8 cellular contexts compared by ENCODE assay signal in the genomic region with DNA sequence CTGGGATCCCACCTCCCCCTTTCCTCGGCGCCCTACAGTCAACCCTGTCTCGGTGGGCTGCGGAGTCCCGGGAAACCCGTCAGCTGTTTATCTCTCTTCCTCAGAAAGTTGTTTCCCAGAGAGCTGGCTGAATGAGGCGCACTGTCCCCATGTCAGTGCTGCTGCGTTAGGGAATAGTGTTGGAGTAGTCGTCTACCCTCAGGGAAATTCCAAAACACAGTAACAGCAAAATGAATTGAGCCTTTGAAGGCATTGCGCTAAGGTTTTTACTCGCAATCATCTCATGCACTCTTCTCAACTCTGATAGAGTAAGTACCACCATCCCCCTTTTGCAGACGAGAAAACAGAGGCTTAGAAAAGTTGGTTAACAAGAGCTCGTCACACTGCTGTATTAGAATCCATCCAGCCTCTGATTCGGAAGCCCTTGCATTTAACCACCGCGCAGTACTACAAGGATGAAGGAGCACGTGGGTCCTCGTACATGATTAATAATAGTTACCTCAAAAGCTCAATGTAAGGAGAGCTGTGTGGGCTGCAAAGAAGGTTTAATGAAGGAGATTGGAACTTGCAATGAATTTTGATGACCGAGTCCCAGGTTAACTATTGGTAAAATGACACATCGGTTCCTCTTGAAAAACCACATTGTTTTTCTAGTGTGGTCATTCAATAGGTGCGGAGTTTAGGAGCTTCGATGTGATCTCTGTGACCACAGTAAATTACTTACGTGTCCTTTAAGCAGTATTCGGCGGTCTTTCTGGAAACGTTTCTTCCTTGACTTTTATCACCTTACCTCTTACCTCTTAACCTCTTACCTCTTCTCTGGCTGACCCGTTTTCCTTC. TPM values are rescaled to one million over a fixed set of nuclear protein-coding genes. Genes with fewer than 3 reads are reported as not detected.
DNase-seq lines count a peak whose midpoint lies in the region; ATAC-seq and TF ChIP-seq lines count a peak whose summit lies in the region.

No MANE protein-coding gene starts in this region.

- peak; percentile 2 for ATAC-seq in HG02981 (IDR thresholded peaks at IDR 0.05; ENCODE audit: unreplicated experiment)
- ATAC-seq in SK-N-SH treated with all-trans-retinoic acid at 6 μM for 48 hours: peak; percentile 43
- ATAC-seq in memory B cell (ENCODE audit: low read depth): no peak

- H3K27me3 ChIP-seq in thymus (ENCODE audit: control insufficient read depth, insufficient read depth): no peaks in the 10 kb centered on the region

- H3K36me3 ChIP-seq in thymus (ENCODE audit: control insufficient read depth, insufficient read depth): no peaks in the 10 kb centered on the region

- H3K27ac ChIP-seq in 22Rv1: peak overlapping the region; percentile 90
- H3K27ac ChIP-seq in thymus (ENCODE audit: low read depth): no peak overlapping the region

- no peak for TF ChIP-seq CTCF in 22Rv1 (IDR thresholded peaks at IDR 0.05)

- H3K9me3 Mint-ChIP-seq in memory B cell: no peaks in the 10 kb centered on the region

- H3K4me1 Mint-ChIP-seq in memory B cell: peaks cover 20% of the 10 kb centered on the region

- H3K4me3 ChIP-seq in thymus (ENCODE audit: low read length): peak overlapping the region; percentile 79

- 5% methylated on average over 27 of the region's 27 CpGs for WGBS in thymus

- H3K27ac Mint-ChIP-seq in memory B cell: peak overlapping the region; percentile 90

- H3K4me3 Mint-ChIP-seq in memory B cell: peak overlapping the region; percentile 95

- H3K27me3 Mint-ChIP-seq in memory B cell: peaks cover 6% of the 10 kb centered on the region

- DNase-seq in GM03348 (ENCODE audit: low spot score): peak; percentile 32
- DNase-seq in dedifferentiated amniotic fluid mesenchymal stem cell (ENCODE audit: extremely low spot score): peak; percentile 22
- DNase-seq in memory B cell (ENCODE audit: low spot score in 2 of 2): no peak
- no peak for DNase-seq in foreskin melanocyte

- no peaks in the 10 kb centered on the region for H3K36me3 Mint-ChIP-seq in memory B cell

- no peaks in the 10 kb centered on the region for H3K9me3 ChIP-seq in thymus (ENCODE audit: control insufficient read depth)

- peaks cover 3% of the 10 kb centered on the region for H3K4me1 ChIP-seq in thymus (ENCODE audit: control insufficient read depth, insufficient read depth, low read length)

TF ChIP-seq in SK-N-SH treated with all-trans-retinoic acid at 6 μM for 48 hours, 23 proteins besides CTCF, POLR2A, EP300 and RAD21:
- TF ChIP-seq, protein P1, sequence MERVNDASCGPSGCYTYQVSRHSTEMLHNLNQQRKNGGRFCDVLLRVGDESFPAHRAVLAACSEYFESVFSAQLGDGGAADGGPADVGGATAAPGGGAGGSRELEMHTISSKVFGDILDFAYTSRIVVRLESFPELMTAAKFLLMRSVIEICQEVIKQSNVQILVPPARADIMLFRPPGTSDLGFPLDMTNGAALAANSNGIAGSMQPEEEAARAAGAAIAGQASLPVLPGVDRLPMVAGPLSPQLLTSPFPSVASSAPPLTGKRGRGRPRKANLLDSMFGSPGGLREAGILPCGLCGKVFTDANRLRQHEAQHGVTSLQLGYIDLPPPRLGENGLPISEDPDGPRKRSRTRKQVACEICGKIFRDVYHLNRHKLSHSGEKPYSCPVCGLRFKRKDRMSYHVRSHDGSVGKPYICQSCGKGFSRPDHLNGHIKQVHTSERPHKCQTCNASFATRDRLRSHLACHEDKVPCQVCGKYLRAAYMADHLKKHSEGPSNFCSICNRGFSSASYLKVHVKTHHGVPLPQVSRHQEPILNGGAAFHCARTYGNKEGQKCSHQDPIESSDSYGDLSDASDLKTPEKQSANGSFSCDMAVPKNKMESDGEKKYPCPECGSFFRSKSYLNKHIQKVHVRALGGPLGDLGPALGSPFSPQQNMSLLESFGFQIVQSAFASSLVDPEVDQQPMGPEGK (CRISPR knock-in tag; IDR thresholded peaks at IDR 0.05; ENCODE audit: borderline replicate concordance): no peak
- TF ChIP-seq RARB (CRISPR knock-in tag; IDR thresholded peaks at IDR 0.05): 0 out of 2 replicates have a peak, but pooled peaks have one; percentile 27

RNA-seq across cellular contexts. Expression of gene EDEM3, which starts 0.8 kb away (rescaled TPM):
- polyA plus RNA-seq in thymus: 19.0 TPM

Comparison
In these comparisons a context has a peak if more than half of its experiments do, and no peak if none do; other contexts are left out.
1. DNase-seq: peak in GM03348 (single experiment) and dedifferentiated amniotic fluid mesenchymal stem cell (single experiment); none in memory B cell (0 of 2) and foreskin melanocyte (single experiment).